ENCODE assay signal across 1 cellular context in the genomic region with DNA sequence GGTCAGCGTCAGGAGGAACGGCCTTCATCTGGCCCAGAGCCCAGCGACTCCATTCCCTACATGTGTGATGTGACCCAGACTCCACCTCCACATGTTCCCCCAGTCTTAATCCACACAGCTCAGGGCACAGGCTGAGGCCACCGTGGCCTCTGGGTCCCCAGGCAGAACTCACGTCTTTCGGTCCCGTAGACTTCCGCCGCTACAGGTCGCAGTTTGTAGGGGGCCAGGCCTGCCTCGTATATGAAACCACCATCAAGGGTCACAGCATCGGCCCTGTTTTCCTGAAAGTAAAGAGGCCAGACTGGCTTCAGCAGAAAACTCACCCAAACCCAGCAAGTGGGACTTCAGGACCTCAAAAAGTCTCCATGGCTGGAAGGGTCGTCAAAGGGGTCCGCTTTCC.
TF ChIP-seq lines count a peak whose summit lies in the region.

No MANE protein-coding gene starts in this region.

TF ChIP-seq in HepG2, 621 proteins besides CTCF, POLR2A, EP300 and RAD21:
- TF ChIP-seq, protein P1, sequence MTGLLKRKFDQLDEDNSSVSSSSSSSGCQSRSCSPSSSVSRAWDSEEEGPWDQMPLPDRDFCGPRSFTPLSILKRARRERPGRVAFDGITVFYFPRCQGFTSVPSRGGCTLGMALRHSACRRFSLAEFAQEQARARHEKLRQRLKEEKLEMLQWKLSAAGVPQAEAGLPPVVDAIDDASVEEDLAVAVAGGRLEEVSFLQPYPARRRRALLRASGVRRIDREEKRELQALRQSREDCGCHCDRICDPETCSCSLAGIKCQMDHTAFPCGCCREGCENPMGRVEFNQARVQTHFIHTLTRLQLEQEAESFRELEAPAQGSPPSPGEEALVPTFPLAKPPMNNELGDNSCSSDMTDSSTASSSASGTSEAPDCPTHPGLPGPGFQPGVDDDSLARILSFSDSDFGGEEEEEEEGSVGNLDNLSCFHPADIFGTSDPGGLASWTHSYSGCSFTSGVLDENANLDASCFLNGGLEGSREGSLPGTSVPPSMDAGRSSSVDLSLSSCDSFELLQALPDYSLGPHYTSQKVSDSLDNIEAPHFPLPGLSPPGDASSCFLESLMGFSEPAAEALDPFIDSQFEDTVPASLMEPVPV (CRISPR knock-in tag; IDR thresholded peaks at IDR 0.05) = no peak
- no peak for TF ChIP-seq TCF7L2 (IDR thresholded peaks at IDR 0.05; ENCODE audit: low read depth, low read length)
- TF ChIP-seq, protein P2, sequence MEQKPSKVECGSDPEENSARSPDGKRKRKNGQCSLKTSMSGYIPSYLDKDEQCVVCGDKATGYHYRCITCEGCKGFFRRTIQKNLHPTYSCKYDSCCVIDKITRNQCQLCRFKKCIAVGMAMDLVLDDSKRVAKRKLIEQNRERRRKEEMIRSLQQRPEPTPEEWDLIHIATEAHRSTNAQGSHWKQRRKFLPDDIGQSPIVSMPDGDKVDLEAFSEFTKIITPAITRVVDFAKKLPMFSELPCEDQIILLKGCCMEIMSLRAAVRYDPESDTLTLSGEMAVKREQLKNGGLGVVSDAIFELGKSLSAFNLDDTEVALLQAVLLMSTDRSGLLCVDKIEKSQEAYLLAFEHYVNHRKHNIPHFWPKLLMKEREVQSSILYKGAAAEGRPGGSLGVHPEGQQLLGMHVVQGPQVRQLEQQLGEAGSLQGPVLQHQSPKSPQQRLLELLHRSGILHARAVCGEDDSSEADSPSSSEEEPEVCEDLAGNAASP (CRISPR knock-in tag; IDR thresholded peaks at IDR 0.05; ENCODE audit: borderline replicate concordance) = no peak
- TF ChIP-seq MTF1 (CRISPR knock-in tag; IDR thresholded peaks at IDR 0.05) = no peak
- TF ChIP-seq, protein P3, sequence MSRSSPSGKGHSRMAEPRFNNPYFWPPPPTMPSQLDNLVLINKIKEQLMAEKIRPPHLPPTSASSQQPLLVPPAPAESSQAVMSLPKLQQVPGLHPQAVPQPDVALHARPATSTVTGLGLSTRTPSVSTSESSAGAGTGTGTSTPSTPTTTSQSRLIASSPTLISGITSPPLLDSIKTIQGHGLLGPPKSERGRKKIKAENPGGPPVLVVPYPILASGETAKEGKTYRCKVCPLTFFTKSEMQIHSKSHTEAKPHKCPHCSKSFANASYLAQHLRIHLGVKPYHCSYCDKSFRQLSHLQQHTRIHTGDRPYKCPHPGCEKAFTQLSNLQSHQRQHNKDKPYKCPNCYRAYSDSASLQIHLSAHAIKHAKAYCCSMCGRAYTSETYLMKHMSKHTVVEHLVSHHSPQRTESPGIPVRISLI (CRISPR knock-in tag; IDR thresholded peaks at IDR 0.05; ENCODE audit: borderline replicate concordance) = no peak
- no peak for TF ChIP-seq SRSF9 (IDR thresholded peaks at IDR 0.05; ENCODE audit: borderline replicate concordance, insufficient read depth, low read depth, low read length, poor library complexity, severe bottlenecking)
- no peak for TF ChIP-seq ELF4 (CRISPR knock-in tag; IDR thresholded peaks at IDR 0.05; ENCODE audit: borderline replicate concordance)
- TF ChIP-seq TOPORS (CRISPR knock-in tag; IDR thresholded peaks at IDR 0.05) = no peak
- TF ChIP-seq ZNF12 (CRISPR knock-in tag; IDR thresholded peaks at IDR 0.05) = no peak
- no peak for TF ChIP-seq SMARCC2 (IDR thresholded peaks at IDR 0.05)
- TF ChIP-seq ZSCAN20 (CRISPR knock-in tag; IDR thresholded peaks at IDR 0.05; ENCODE audit: borderline replicate concordance) = no peak
- no peak for TF ChIP-seq ZNF430 (CRISPR knock-in tag; IDR thresholded peaks at IDR 0.05)
- no peak for TF ChIP-seq CHCHD3 (CRISPR knock-in tag; IDR thresholded peaks at IDR 0.05)
- no peak for TF ChIP-seq NCOR1 (IDR thresholded peaks at IDR 0.05; ENCODE audit: borderline replicate concordance, low read length)
- no peak for TF ChIP-seq ZFYVE20 (CRISPR knock-in tag; IDR thresholded peaks at IDR 0.05; ENCODE audit: borderline replicate concordance, low read depth)
- no peak for TF ChIP-seq NR1H2 (CRISPR knock-in tag; IDR thresholded peaks at IDR 0.05; ENCODE audit: borderline replicate concordance, low read depth)
- TF ChIP-seq ZMYM3 (CRISPR knock-in tag; IDR thresholded peaks at IDR 0.05) = no peak
- no peak for TF ChIP-seq KLF13 (CRISPR knock-in tag; IDR thresholded peaks at IDR 0.05)
- no peak for TF ChIP-seq ZNF382 (CRISPR knock-in tag; IDR thresholded peaks at IDR 0.05; ENCODE audit: borderline replicate concordance)
- TF ChIP-seq, protein P4, sequence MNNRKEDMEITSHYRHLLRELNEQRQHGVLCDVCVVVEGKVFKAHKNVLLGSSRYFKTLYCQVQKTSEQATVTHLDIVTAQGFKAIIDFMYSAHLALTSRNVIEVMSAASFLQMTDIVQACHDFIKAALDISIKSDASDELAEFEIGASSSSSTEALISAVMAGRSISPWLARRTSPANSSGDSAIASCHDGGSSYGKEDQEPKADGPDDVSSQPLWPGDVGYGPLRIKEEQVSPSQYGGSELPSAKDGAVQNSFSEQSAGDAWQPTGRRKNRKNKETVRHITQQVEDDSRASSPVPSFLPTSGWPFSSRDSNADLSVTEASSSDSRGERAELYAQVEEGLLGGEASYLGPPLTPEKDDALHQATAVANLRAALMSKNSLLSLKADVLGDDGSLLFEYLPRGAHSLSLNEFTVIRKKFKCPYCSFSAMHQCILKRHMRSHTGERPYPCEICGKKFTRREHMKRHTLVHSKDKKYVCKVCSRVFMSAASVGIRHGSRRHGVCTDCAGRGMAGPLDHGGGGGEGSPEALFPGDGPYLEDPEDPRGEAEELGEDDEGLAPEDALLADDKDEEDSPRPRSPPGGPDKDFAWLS (CRISPR knock-in tag; IDR thresholded peaks at IDR 0.05; ENCODE audit: borderline replicate concordance) = no peak
